1 cellular context compared by ENCODE assay signal in genomic region chr19:4305659-4306058, GRCh38.
TF ChIP-seq lines count a peak whose summit lies in the region.

No MANE protein-coding gene starts in this region.

TF ChIP-seq in SK-N-SH treated with all-trans-retinoic acid at 6 μM for 48 hours, 23 proteins besides CTCF, POLR2A, EP300 and RAD21 (continued from another document):
- no peak for TF ChIP-seq ZFP3 (CRISPR knock-in tag; IDR thresholded peaks at IDR 0.05)
- no peak for TF ChIP-seq ZNF565 (CRISPR knock-in tag; conservative IDR thresholded peaks at IDR 0.05; ENCODE audit: low read depth)
- no peak for TF ChIP-seq RARB (CRISPR knock-in tag; IDR thresholded peaks at IDR 0.05)
- TF ChIP-seq ZNF8 (CRISPR knock-in tag; IDR thresholded peaks at IDR 0.05): no peak
- TF ChIP-seq PATZ1 (CRISPR knock-in tag; IDR thresholded peaks at IDR 0.05; ENCODE audit: borderline replicate concordance): no peak
- TF ChIP-seq ARNTL (CRISPR knock-in tag; IDR thresholded peaks at IDR 0.05; ENCODE audit: borderline replicate concordance, low read depth): no peak
- TF ChIP-seq OSR1 (CRISPR knock-in tag; IDR thresholded peaks at IDR 0.05): no peak
- no peak for TF ChIP-seq ESRRG (CRISPR knock-in tag; IDR thresholded peaks at IDR 0.05)
- TF ChIP-seq ZC3H10 (CRISPR knock-in tag; IDR thresholded peaks at IDR 0.05): no peak
